21 cellular contexts compared by ENCODE assay signal in genomic region chrX:29561417-29561816, GRCh38.
"Had no signal": no experiment of that assay in that cellular context is flagged by ENCODE, and none has a peak within 500 bp of the region (broad histone marks: within the 10 kb centered on the region; RNA-seq: fewer than 3 reads in every experiment).

No MANE protein-coding gene starts in this region.

- H3K4me3 ChIP-seq: body of pancreas, lower lobe of right lung, thoracic aorta, upper lobe of right lung had no signal

- ATAC-seq: activated T-cell treated with anti-CD3 and anti-CD28 coated beads, Interleukin-2, amount 50 U/mL, for 4 hours; body of pancreas; lower lobe of right lung; right cardiac atrium; stimulated activated naive CD8-positive, alpha-beta T cell treated with anti-CD3 and anti-CD28 coated beads, Interleukin-15, amount 100 ng/mL, for 72 hours; upper lobe of right lung had no signal

- H3K4me2 ChIP-seq: SK-N-SH had no signal

- H3K36me3 ChIP-seq: lower lobe of right lung, thoracic aorta, upper lobe of right lung had no signal

- H3K27me3 ChIP-seq: body of pancreas, upper lobe of right lung had no signal

- H3K9ac ChIP-seq: SK-N-SH had no signal

- H3K27ac Mint-ChIP-seq: activated CD4-positive, alpha-beta memory T cell treated with anti-CD3 and anti-CD28 coated beads, Interleukin-2, amount 10 ng/mL, durations not matched to agents 7 days and 5 days; activated naive CD4-positive, alpha-beta T cell treated with anti-CD3 and anti-CD28 coated beads, Interleukin-2, amount 50 U/mL, for 24 hours; dendritic cell treated with granulocyte-macrophage colony-stimulating factor and Interleukin-4, amounts not matched to agents 40 ng/mL and 50 ng/mL, for 4 days; mesothelial cell of epicardium; progenitor cell of endocrine pancreas; stimulated activated naive CD8-positive, alpha-beta T cell treated with anti-CD3 and anti-CD28 coated beads, Interleukin-15, amount 100 ng/mL, for 72 hours had no signal

- H3K4me3 Mint-ChIP-seq: activated CD4-positive, alpha-beta memory T cell treated with anti-CD3 and anti-CD28 coated beads, Interleukin-2, amount 10 ng/mL, durations not matched to agents 7 days and 5 days; activated naive CD4-positive, alpha-beta T cell treated with anti-CD3 and anti-CD28 coated beads, Interleukin-2, amount 50 U/mL, for 24 hours; activated T-cell treated with anti-CD3 and anti-CD28 coated beads, Interleukin-2, amount 50 U/mL, for 4 hours; central memory CD8-positive, alpha-beta T cell; dendritic cell treated with granulocyte-macrophage colony-stimulating factor and Interleukin-4, amounts not matched to agents 40 ng/mL and 50 ng/mL, for 4 days; mesothelial cell of epicardium; stimulated activated naive CD8-positive, alpha-beta T cell treated with anti-CD3 and anti-CD28 coated beads, Interleukin-15, amount 100 ng/mL, for 72 hours had no signal

- H3K9me3 ChIP-seq: body of pancreas, lower lobe of right lung, thoracic aorta, upper lobe of right lung had no signal

- H3K27me3 Mint-ChIP-seq: activated CD4-positive, alpha-beta memory T cell treated with anti-CD3 and anti-CD28 coated beads, Interleukin-2, amount 10 ng/mL, durations not matched to agents 7 days and 5 days; activated naive CD4-positive, alpha-beta T cell treated with anti-CD3 and anti-CD28 coated beads, Interleukin-2, amount 50 U/mL, for 24 hours; central memory CD8-positive, alpha-beta T cell; dendritic cell treated with granulocyte-macrophage colony-stimulating factor and Interleukin-4, amounts not matched to agents 40 ng/mL and 50 ng/mL, for 4 days; progenitor cell of endocrine pancreas; stimulated activated naive CD8-positive, alpha-beta T cell treated with anti-CD3 and anti-CD28 coated beads, Interleukin-15, amount 100 ng/mL, for 72 hours had no signal

- H3K36me3 Mint-ChIP-seq: activated naive CD4-positive, alpha-beta T cell treated with anti-CD3 and anti-CD28 coated beads, Interleukin-2, amount 50 U/mL, for 24 hours had no signal

- H3K4me1 ChIP-seq: body of pancreas, lower lobe of right lung, upper lobe of right lung had no signal

- H3K27ac ChIP-seq: body of pancreas, lower lobe of right lung, thoracic aorta, upper lobe of right lung had no signal

- H3K9me3 Mint-ChIP-seq: central memory CD8-positive, alpha-beta T cell; stimulated activated naive CD8-positive, alpha-beta T cell treated with anti-CD3 and anti-CD28 coated beads, Interleukin-15, amount 100 ng/mL, for 72 hours had no signal

- H3K4me1 Mint-ChIP-seq: activated CD4-positive, alpha-beta memory T cell treated with anti-CD3 and anti-CD28 coated beads, Interleukin-2, amount 10 ng/mL, durations not matched to agents 7 days and 5 days; activated naive CD4-positive, alpha-beta T cell treated with anti-CD3 and anti-CD28 coated beads, Interleukin-2, amount 50 U/mL, for 24 hours; central memory CD8-positive, alpha-beta T cell; mesothelial cell of epicardium; stimulated activated naive CD8-positive, alpha-beta T cell treated with anti-CD3 and anti-CD28 coated beads, Interleukin-15, amount 100 ng/mL, for 72 hours had no signal

- DNase-seq: activated CD4-positive, alpha-beta memory T cell treated with anti-CD3 and anti-CD28 coated beads, Interleukin-2, amount 10 ng/mL, durations not matched to agents 7 days and 5 days; activated CD4-positive, alpha-beta T cell treated with anti-CD3 and anti-CD28 coated beads for 4 hours; activated effector memory CD4-positive, alpha-beta T cell treated with Interleukin-2 at 50 U/mL for 16 hours; activated T-cell treated with anti-CD3 and anti-CD28 coated beads, Interleukin-2, amount 50 U/mL, for 4 hours; amniotic stem cell; body of pancreas; effector memory CD4-positive, alpha-beta T cell; glutamatergic neuron; lower lobe of right lung; right cardiac atrium; SK-N-SH; stimulated activated naive CD8-positive, alpha-beta T cell treated with anti-CD3 and anti-CD28 coated beads, Interleukin-15, amount 100 ng/mL, for 72 hours; T-helper 1 cell; T1000; upper lobe of right lung had no signal
